ENCODE assay signal across 15 cellular contexts in the genomic region with DNA sequence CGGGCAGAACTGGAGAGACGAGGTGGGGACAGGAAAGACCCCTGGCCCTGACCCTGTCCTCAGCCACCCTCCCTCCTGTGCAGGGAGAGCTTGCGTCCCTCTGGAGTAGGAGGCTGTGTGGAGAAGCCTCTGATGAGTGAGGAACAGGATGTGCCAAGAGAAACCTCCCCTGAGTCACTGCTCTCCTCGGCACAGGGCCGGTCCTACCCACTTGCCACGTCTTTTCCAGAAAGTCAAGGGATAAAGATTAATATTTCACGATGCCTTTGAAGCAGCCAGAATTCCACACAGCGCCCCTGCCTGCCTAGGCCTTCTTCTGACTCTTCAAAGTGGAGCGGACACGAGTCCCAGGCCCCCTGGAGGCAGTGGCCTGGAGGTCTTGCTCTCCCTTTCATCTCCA. TPM values are rescaled to one million over a fixed set of nuclear protein-coding genes. Genes with fewer than 3 reads are reported as not detected.
A peak's percentile ranks its signal among the peaks of the same experiment; 100 is the strongest.
DNase-seq lines count a peak whose midpoint lies in the region; TF ChIP-seq lines count a peak whose summit lies in the region.
"Had no signal": no experiment of that assay in that cellular context is flagged by ENCODE, and none has a peak within 500 bp of the region (broad histone marks: within the 10 kb centered on the region; RNA-seq: fewer than 3 reads in every experiment).

No MANE protein-coding gene starts in this region.

- TF ChIP-seq CTCF in fibroblast of mammary gland (conservative IDR thresholded peaks at IDR 0.05; ENCODE audit: control insufficient read depth, insufficient read depth, low read depth, low read length) (peak; percentile 6), neural progenitor cell (IDR thresholded peaks at IDR 0.05) (no peak)

- H3K4me3 ChIP-seq in BLaER1 treated with 17β-estradiol and CSF1 and Interleukin-3, amounts not matched to agents 10 nM and 100 nM = no peak overlapping the region
- no peak overlapping the region for H3K4me3 ChIP-seq in fibroblast of mammary gland (ENCODE audit: control insufficient read depth, low read depth, low read length)
- no peak overlapping the region for H3K4me3 ChIP-seq in neural progenitor cell
- H3K4me3 ChIP-seq: BLaER1, coronary artery had no signal

- peaks cover 10 to 61% (median 59%) of the 10 kb centered on the region in 10 experiments; a peak in 19 of 20 replicates for H3K4me1 ChIP-seq in BLaER1 treated with 17β-estradiol and CSF1 and Interleukin-3, amounts not matched to agents 10 nM and 100 nM
- no peaks in the 10 kb centered on the region for H3K4me1 ChIP-seq in neural progenitor cell

- peak overlapping the region in 7 of 11 experiments; percentile 38 to 86 (median 83); a peak in 10 of 22 replicates for H3K27ac ChIP-seq in BLaER1 treated with 17β-estradiol and CSF1 and Interleukin-3, amounts not matched to agents 10 nM and 100 nM
- H3K27ac ChIP-seq in neural progenitor cell = no peak overlapping the region
- H3K27ac ChIP-seq: BLaER1, WERI-Rb-1 had no signal

- intact Hi-C loops in posterior vena cava (cut with DNase I) = no loop called here

- peaks cover 2% of the 10 kb centered on the region for H3K27me3 Mint-ChIP-seq in neural progenitor cell (ENCODE audit: insufficient read depth, low read depth)
- H3K27me3 Mint-ChIP-seq: activated naive CD8-positive, alpha-beta T cell treated with anti-CD3 and anti-CD28 coated beads for 36 hours had no signal

- no peaks in the 10 kb centered on the region for H4K20me1 ChIP-seq in BLaER1 treated with 17β-estradiol and CSF1 and Interleukin-3, amounts not matched to agents 10 nM and 100 nM
- no peaks in the 10 kb centered on the region for H4K20me1 ChIP-seq in neural progenitor cell (ENCODE audit: low read depth)
- H4K20me1 ChIP-seq: BLaER1 had no signal

- no peaks in the 10 kb centered on the region for H3K79me2 ChIP-seq in neural progenitor cell (ENCODE audit: low read depth)

- no peaks in the 10 kb centered on the region for H3K27me3 ChIP-seq in BLaER1 treated with 17β-estradiol and CSF1 and Interleukin-3, amounts not matched to agents 10 nM and 100 nM
- no peaks in the 10 kb centered on the region for H3K27me3 ChIP-seq in neural progenitor cell
- H3K27me3 ChIP-seq: BLaER1 had no signal

- H3F3A ChIP-seq in neural progenitor cell (ENCODE audit: low read depth) = no peaks in the 10 kb centered on the region

- DNase-seq in RPMI7951 (ENCODE audit: low read depth) (peak; percentile 46), fibroblast of mammary gland (ENCODE audit: low read depth) (peak; percentile 94), posterior vena cava (ENCODE audit: low spot score) (peak; percentile 90), NCI-H2081 (lab: John Stamatoyannopoulos, UW) (no peak), NCI-H524 treated with DMSO at 0.1 percent for 48 hours (lab: John Stamatoyannopoulos, UW) (no peak), neural progenitor cell (ENCODE audit: low spot score) (no peak), hippocampal formation (lab: John Stamatoyannopoulos, UW) (no peak)
- DNase-seq: activated naive CD8-positive, alpha-beta T cell treated with anti-CD3 and anti-CD28 coated beads for 36 hours; DND-41; stimulated activated CD8-positive, alpha-beta memory T cell treated with anti-CD3 and anti-CD28 coated beads, Interleukin-4, amount 100 ng/mL, for 48 hours; WERI-Rb-1 had no signal

- peak overlapping the region in 7 of 11 experiments; percentile 23 to 84 (median 78); a peak in 14 of 22 replicates for H3K4me2 ChIP-seq in BLaER1 treated with 17β-estradiol and CSF1 and Interleukin-3, amounts not matched to agents 10 nM and 100 nM
- no peak overlapping the region for H3K4me2 ChIP-seq in neural progenitor cell
- H3K4me2 ChIP-seq: BLaER1 had no signal

- no peak overlapping the region for H3K4me3 Mint-ChIP-seq in neural progenitor cell
- H3K4me3 Mint-ChIP-seq: activated naive CD8-positive, alpha-beta T cell treated with anti-CD3 and anti-CD28 coated beads for 36 hours; neural crest cell had no signal

- H3K9ac ChIP-seq in BLaER1 treated with 17β-estradiol and CSF1 and Interleukin-3, amounts not matched to agents 10 nM and 100 nM = no peak overlapping the region; a peak in 1 of 22 replicates
- H3K9ac ChIP-seq in neural progenitor cell = no peak overlapping the region
- H3K9ac ChIP-seq: BLaER1 had no signal

- no peaks in the 10 kb centered on the region for H3K36me3 Mint-ChIP-seq in neural progenitor cell
- H3K36me3 Mint-ChIP-seq: activated naive CD8-positive, alpha-beta T cell treated with anti-CD3 and anti-CD28 coated beads for 36 hours had no signal

- no peaks in the 10 kb centered on the region for H3K36me3 ChIP-seq in BLaER1 treated with 17β-estradiol and CSF1 and Interleukin-3, amounts not matched to agents 10 nM and 100 nM
- no peaks in the 10 kb centered on the region for H3K36me3 ChIP-seq in neural progenitor cell
- H3K36me3 ChIP-seq: BLaER1, WERI-Rb-1 had no signal

- peaks cover 13% of the 10 kb centered on the region for H3K4me1 Mint-ChIP-seq in neural progenitor cell
- H3K4me1 Mint-ChIP-seq: activated naive CD8-positive, alpha-beta T cell treated with anti-CD3 and anti-CD28 coated beads for 36 hours had no signal

- no peak overlapping the region for H3K27ac Mint-ChIP-seq in neural progenitor cell
- H3K27ac Mint-ChIP-seq: activated naive CD8-positive, alpha-beta T cell treated with anti-CD3 and anti-CD28 coated beads for 36 hours had no signal

- no peak overlapping the region for H2AFZ ChIP-seq in neural progenitor cell (replicated peaks)

- peaks cover 7% of the 10 kb centered on the region for H3K9me3 Mint-ChIP-seq in neural progenitor cell
- H3K9me3 Mint-ChIP-seq: activated naive CD8-positive, alpha-beta T cell treated with anti-CD3 and anti-CD28 coated beads for 36 hours had no signal

- peaks cover 0 to 25% (median 0%) of the 10 kb centered on the region in 11 experiments; a peak in 6 of 22 replicates for H3K9me3 ChIP-seq in BLaER1 treated with 17β-estradiol and CSF1 and Interleukin-3, amounts not matched to agents 10 nM and 100 nM (replicated peaks in 1 of 11)
- H3K9me3 ChIP-seq in neural progenitor cell (ENCODE audit: low read depth) = no peaks in the 10 kb centered on the region
- H3K9me3 ChIP-seq: BLaER1 had no signal

RNA-seq across cellular contexts. Expression of a gene that starts 34.9 kb away (rescaled TPM):
- total RNA-seq in RPMI7951 (2014; rRNA removed; shearing (Covaris generic)) = 90.8 and 93.5 TPM in 2 replicates
- 100 to 1,000 TPM; 358 to 373 TPM for total RNA-seq in posterior vena cava
- 0.09 and 0.13 TPM in 2 replicates for total RNA-seq in neural progenitor cell (ENCODE audit: low replicate concordance)
- total RNA-seq: activated naive CD8-positive, alpha-beta T cell treated with anti-CD3 and anti-CD28 coated beads for 36 hours had no signal

Comparison
In these comparisons a context has a peak if more than half of its experiments do, and no peak if none do; other contexts are left out.
1. DNase-seq: peak in RPMI7951 (single experiment), fibroblast of mammary gland (single experiment) and posterior vena cava (single experiment); none in NCI-H2081 (0 of 2), NCI-H524 treated with DMSO at 0.1 percent for 48 hours (single experiment), neural progenitor cell (single experiment) and hippocampal formation (0 of 2).
2. RNA of a gene that starts 34.9 kb away (total RNA-seq): 358 to 373 TPM in posterior vena cava and 90.8 to 93.5 TPM in RPMI7951; 0.09 to 0.13 TPM in neural progenitor cell; every median in the first group is over 10 times any median in the second.